ENCODE assay signal across 1 cellular context in the genomic region with DNA sequence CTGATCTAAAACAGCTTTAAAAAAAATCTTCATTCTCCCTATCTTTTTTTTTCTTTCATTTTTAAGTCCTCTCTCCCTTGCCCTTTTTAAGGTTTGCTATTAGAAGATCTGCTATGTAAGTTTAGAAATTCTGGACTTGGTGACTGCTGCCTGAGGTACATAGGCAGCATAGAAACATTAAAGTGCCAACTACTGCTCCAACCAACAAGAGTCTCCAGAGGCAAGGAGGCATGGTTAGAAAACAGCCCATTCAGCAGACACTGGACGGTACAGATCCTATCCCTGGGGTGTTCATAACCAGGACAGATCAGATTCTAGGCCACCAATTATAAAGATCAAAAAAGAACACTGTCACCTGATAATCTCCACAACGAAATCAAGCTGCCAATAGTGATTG.
TF ChIP-seq lines count a peak whose summit lies in the region.

No MANE protein-coding gene starts in this region.

TF ChIP-seq in K562, 482 proteins besides CTCF, POLR2A, EP300 and RAD21 (continued from another document):
- TF ChIP-seq, protein P1, sequence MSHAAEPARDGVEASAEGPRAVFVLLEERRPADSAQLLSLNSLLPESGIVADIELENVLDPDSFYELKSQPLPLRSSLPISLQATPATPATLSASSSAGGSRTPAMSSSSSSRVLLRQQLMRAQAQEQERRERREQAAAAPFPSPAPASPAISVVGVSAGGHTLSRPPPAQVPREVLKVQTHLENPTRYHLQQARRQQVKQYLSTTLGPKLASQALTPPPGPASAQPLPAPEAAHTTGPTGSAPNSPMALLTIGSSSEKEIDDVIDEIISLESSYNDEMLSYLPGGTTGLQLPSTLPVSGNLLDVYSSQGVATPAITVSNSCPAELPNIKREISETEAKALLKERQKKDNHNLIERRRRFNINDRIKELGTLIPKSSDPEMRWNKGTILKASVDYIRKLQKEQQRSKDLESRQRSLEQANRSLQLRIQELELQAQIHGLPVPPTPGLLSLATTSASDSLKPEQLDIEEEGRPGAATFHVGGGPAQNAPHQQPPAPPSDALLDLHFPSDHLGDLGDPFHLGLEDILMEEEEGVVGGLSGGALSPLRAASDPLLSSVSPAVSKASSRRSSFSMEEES (CRISPR knock-in tag; IDR thresholded peaks at IDR 0.05): no peak
TF ChIP-seq in K562: peak in this region for 2.
